In the genomic region with DNA sequence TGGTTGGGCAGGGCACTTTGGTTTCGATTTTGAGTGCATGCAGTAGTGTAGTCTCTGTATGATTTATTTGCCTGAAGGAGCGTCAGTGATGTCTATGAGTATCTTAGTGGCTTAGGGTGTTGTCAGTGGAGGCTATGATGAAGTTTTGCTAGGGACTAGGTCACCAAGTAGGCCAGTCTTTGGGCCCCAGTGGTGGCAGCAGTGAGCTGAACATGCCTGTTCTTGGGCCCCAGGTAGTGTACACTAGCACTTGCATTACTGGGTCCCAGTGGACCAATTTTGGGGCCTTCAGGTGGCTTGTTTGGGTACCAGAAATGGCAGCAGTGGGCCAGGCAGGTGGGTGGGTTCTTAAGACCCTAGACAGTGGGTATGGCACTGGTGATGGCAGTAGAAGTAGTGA, we compare ENCODE assay signal across 26 cellular contexts.
"Had no signal": no experiment of that assay in that cellular context is flagged by ENCODE, and none has a peak within 500 bp of the region (broad histone marks: within the 10 kb centered on the region; RNA-seq: fewer than 3 reads in every experiment).

No MANE protein-coding gene starts in this region.

- FAIRE-seq: astrocyte, RCC 7860 had no signal

- H3K9me3 ChIP-seq: MG63, SJSA1 had no signal

- H3K9ac ChIP-seq: KMS-11 had no signal

- H3K4me2 ChIP-seq: KMS-11 had no signal

- ATAC-seq: activated naive CD4-positive, alpha-beta T cell treated with anti-CD3 and anti-CD28 coated beads, Interleukin-2, amount 50 U/mL, for 72 hours; activated naive CD8-positive, alpha-beta T cell treated with anti-CD3 and anti-CD28 coated beads, Interleukin-2, amount 50 U/mL, for 24 hours; activated T-cell treated with anti-CD3 and anti-CD28 coated beads, Interleukin-2, amount 50 U/mL, for 4 hours; PC-3; SK-N-SH treated with all-trans-retinoic acid at 6 μM for 48 hours had no signal

- H3K27me3 ChIP-seq: MG63, SJSA1 had no signal

- H3K4me3 ChIP-seq: MG63, SJSA1 had no signal

- DNase-seq: activated B cell treated with CpG ODN at 0.5 μM for 24 hours; activated CD4-positive, alpha-beta T cell treated with anti-CD3 and anti-CD28 coated beads for 1 hour; activated CD4-positive, alpha-beta T cell treated with anti-CD3 and anti-CD28 coated beads, Interleukin-2, amount 10 ng/mL, durations not matched to agents 24 days and 14 days; activated CD4-positive, alpha-beta T cell treated with anti-CD3 and anti-CD28 coated beads, Interleukin-2, amount 50 U/mL, for 48 hours; activated effector memory CD4-positive, alpha-beta T cell treated with anti-CD3 and anti-CD28 coated beads, Interleukin-2, amount 50 U/mL, for 16 hours; activated naive CD4-positive, alpha-beta T cell treated with Interleukin-2 at 50 U/mL for 16 hours; activated naive CD8-positive, alpha-beta T cell treated with anti-CD3 and anti-CD28 coated beads, Interleukin-2, amount 50 U/mL, for 24 hours; activated T-cell treated with anti-CD3 and anti-CD28 coated beads, Interleukin-2, amount 50 U/mL, for 4 hours; amniotic stem cell; MG63; MV-4-11; NCI-H1092 treated with DMSO at 0.1 percent for 48 hours; NCI-H1417 treated with DMSO at 0.1 percent for 48 hours; NCI-H1694; NCI-H2029; NCI-H446; NCI-H524; PC-3; SHP77; SW 1271 had no signal

- H3K4me1 ChIP-seq: SJSA1 had no signal

- H3K27ac ChIP-seq: KMS-11, SJSA1 had no signal

- H3K36me3 ChIP-seq: MG63, SJSA1 had no signal
